Comparison of ENCODE assay signal across 18 cellular contexts in the genomic region with DNA sequence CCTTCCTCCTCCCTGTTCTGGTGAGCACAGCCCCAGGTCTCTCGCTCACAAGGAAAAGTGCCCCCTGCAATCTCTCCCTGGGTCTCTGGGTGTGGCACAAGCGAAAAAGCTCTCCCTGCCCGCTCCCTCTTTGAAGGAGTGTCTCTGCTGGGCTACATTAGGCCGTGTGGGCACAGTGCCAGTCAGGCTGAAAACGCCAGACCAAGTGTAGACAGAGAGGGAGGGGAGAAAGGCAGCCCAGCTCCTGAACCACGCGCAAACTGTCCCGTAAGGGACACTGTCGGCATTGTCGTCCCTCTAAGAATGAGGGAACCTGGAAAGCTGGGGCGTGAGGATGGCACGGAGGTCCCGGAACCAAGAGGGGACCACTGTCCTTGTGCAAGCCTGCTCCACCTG. TPM values are rescaled to one million over a fixed set of nuclear protein-coding genes. Genes with fewer than 3 reads are reported as not detected.
DNase-seq lines count a peak whose midpoint lies in the region; TF ChIP-seq lines count a peak whose summit lies in the region.
"Had no signal": no experiment of that assay in that cellular context is flagged by ENCODE, and none has a peak within 500 bp of the region (broad histone marks: within the 10 kb centered on the region; RNA-seq: fewer than 3 reads in every experiment).

No MANE protein-coding gene starts in this region.

- no peak for TF ChIP-seq CTCF in glutamatergic neuron (IDR thresholded peaks at IDR 0.05; ENCODE audit: partially characterized antibody, unreplicated experiment)
- TF ChIP-seq CTCF in testis (IDR thresholded peaks at IDR 0.05): no peak
- no peak for TF ChIP-seq CTCF in A673 (conservative IDR thresholded peaks at IDR 0.05; ENCODE audit: low read depth, low read length)

- H3K27me3 Mint-ChIP-seq in glutamatergic neuron (ENCODE audit: unreplicated experiment): peaks cover 4% of the 10 kb centered on the region
- H3K27me3 Mint-ChIP-seq: activated naive CD4-positive, alpha-beta T cell treated with anti-CD3 and anti-CD28 coated beads, Interleukin-2, amount 50 U/mL, for 24 hours; B cell; stimulated activated naive CD8-positive, alpha-beta T cell treated with anti-CD3 and anti-CD28 coated beads, Interleukin-15, amount 100 ng/mL, for 72 hours had no signal

- H3K4me1 ChIP-seq in testis: peaks cover 41% of the 10 kb centered on the region
- H3K4me1 ChIP-seq in A673 (ENCODE audit: insufficient read depth, low read length, poor library complexity, severe bottlenecking): peaks cover 14% of the 10 kb centered on the region

- no peak for TF ChIP-seq POLR2A in testis (IDR thresholded peaks at IDR 0.05)

- no peak overlapping the region for H3K4me3 ChIP-seq in testis
- H3K4me3 ChIP-seq in A673 (ENCODE audit: low read depth, low read length, poor library complexity, severe bottlenecking): no peak overlapping the region
- H3K4me3 ChIP-seq: breast epithelium, pancreas, SJCRH30 had no signal

- no peak overlapping the region for H3K27ac ChIP-seq in testis
- no peak overlapping the region for H3K27ac ChIP-seq in A673 (ENCODE audit: low read depth, low read length, poor library complexity, severe bottlenecking)
- H3K27ac ChIP-seq: breast epithelium, pancreas, SJCRH30 had no signal

- no peak overlapping the region for H3K4me3 Mint-ChIP-seq in glutamatergic neuron (ENCODE audit: unreplicated experiment)
- H3K4me3 Mint-ChIP-seq: activated naive CD4-positive, alpha-beta T cell treated with anti-CD3 and anti-CD28 coated beads, Interleukin-2, amount 50 U/mL, for 24 hours; B cell; stimulated activated naive CD8-positive, alpha-beta T cell treated with anti-CD3 and anti-CD28 coated beads, Interleukin-15, amount 100 ng/mL, for 72 hours; T-helper 2 cell treated with Interferon-gamma antibody and Interleukin-4, amounts not matched to agents 5 μg/mL and 100 μg/mL, for 36 hours had no signal

- H3K4me1 Mint-ChIP-seq in glutamatergic neuron (ENCODE audit: low read depth, unreplicated experiment): peaks cover 22% of the 10 kb centered on the region

- H3K36me3 Mint-ChIP-seq in glutamatergic neuron (ENCODE audit: unreplicated experiment): no peaks in the 10 kb centered on the region
- H3K36me3 Mint-ChIP-seq: activated naive CD4-positive, alpha-beta T cell treated with anti-CD3 and anti-CD28 coated beads, Interleukin-2, amount 50 U/mL, for 24 hours had no signal

- no TSS peak for BruUV-seq in A673 (replicated peaks; lab: Mats Ljungman, UMichigan)

- no peak for TF ChIP-seq RAD21 in Ishikawa (IDR thresholded peaks at IDR 0.05; ENCODE audit: low read depth)

- no peaks in the 10 kb centered on the region for H3K27me3 ChIP-seq in testis
- no peaks in the 10 kb centered on the region for H3K27me3 ChIP-seq in A673 (replicated peaks; ENCODE audit: insufficient read depth, low read depth, low read length, poor library complexity)
- H3K27me3 ChIP-seq: breast epithelium, pancreas, SJCRH30 had no signal

- CTCF ChIA-PET in A673 (lab: Charles Lee): no interaction called here

- H3K27ac Mint-ChIP-seq in glutamatergic neuron (ENCODE audit: unreplicated experiment): no peak overlapping the region
- H3K27ac Mint-ChIP-seq: activated naive CD4-positive, alpha-beta T cell treated with anti-CD3 and anti-CD28 coated beads, Interleukin-2, amount 50 U/mL, for 24 hours; B cell; stimulated activated naive CD8-positive, alpha-beta T cell treated with anti-CD3 and anti-CD28 coated beads, Interleukin-15, amount 100 ng/mL, for 72 hours; T-helper 2 cell treated with Interferon-gamma antibody and Interleukin-4, amounts not matched to agents 5 μg/mL and 100 μg/mL, for 36 hours had no signal

- 79 to 84% methylated on average over 13 of the region's 13 CpGs for WGBS in testis, 2 donors

- DNase-seq in glutamatergic neuron: peak; percentile 10
- peak; percentile 46 for DNase-seq in mucosa of gallbladder (ENCODE audit: low spot score)
- DNase-seq in testis: peak; percentile 67
- DNase-seq in epidermal melanocyte (ENCODE audit: insufficient read length, low spot score): no peak
- DNase-seq in NCI-H82 (lab: John Stamatoyannopoulos, UW): no peak
- no peak for DNase-seq in A673 (ENCODE audit: low spot score)
- DNase-seq in activated CD4-positive, alpha-beta T cell treated with anti-CD3 and anti-CD28 coated beads, Interleukin-2, amount 50 U/mL, for 4 hours: no peak
- DNase-seq: foreskin fibroblast; KBM-7; NCI-H1092 treated with DMSO at 0.1 percent for 48 hours; SJCRH30; stimulated activated naive CD8-positive, alpha-beta T cell treated with anti-CD3 and anti-CD28 coated beads, Interleukin-15, amount 100 ng/mL, for 72 hours had no signal

- TF ChIP-seq EP300 in Ishikawa (IDR thresholded peaks at IDR 0.05; ENCODE audit: borderline replicate concordance): no peak

- H3K9me3 Mint-ChIP-seq in glutamatergic neuron (ENCODE audit: unreplicated experiment): peaks cover 2% of the 10 kb centered on the region
- H3K9me3 Mint-ChIP-seq: activated naive CD4-positive, alpha-beta T cell treated with anti-CD3 and anti-CD28 coated beads, Interleukin-2, amount 50 U/mL, for 24 hours; stimulated activated naive CD8-positive, alpha-beta T cell treated with anti-CD3 and anti-CD28 coated beads, Interleukin-15, amount 100 ng/mL, for 72 hours; T-helper 2 cell treated with Interferon-gamma antibody and Interleukin-4, amounts not matched to agents 5 μg/mL and 100 μg/mL, for 36 hours had no signal

- POLR2A ChIA-PET in A673 (lab: Charles Lee; ENCODE audit: low non-redundant PET): no interaction called here

- H3K9me3 ChIP-seq in testis: no peaks in the 10 kb centered on the region
- H3K9me3 ChIP-seq in A673 (ENCODE audit: low read depth, low read length, poor library complexity, severe bottlenecking): no peaks in the 10 kb centered on the region
- H3K9me3 ChIP-seq: breast epithelium, pancreas, SJCRH30 had no signal

- H3K36me3 ChIP-seq in testis (ENCODE audit: low read depth, missing control alignments) (no peaks in the 10 kb centered on the region), A673 (ENCODE audit: insufficient read depth, low read length, poor library complexity, severe bottlenecking) (no peaks in the 10 kb centered on the region)
- H3K36me3 ChIP-seq: breast epithelium, pancreas, SJCRH30 had no signal

- intact Hi-C loops in testis (cut with DNase I; ENCODE audit: low total_unique reads): no loop called here
- intact Hi-C loops in A673 (cut with micrococcal nuclease; ENCODE audit: unreplicated experiment): no loop called here

TF ChIP-seq in Ishikawa, 13 proteins besides CTCF, POLR2A, EP300 and RAD21:
- TF ChIP-seq NFIC (IDR thresholded peaks at IDR 0.05): 0 out of 2 replicates have a peak, but pooled peaks have one; percentile 39
- TF ChIP-seq, protein P1, sequence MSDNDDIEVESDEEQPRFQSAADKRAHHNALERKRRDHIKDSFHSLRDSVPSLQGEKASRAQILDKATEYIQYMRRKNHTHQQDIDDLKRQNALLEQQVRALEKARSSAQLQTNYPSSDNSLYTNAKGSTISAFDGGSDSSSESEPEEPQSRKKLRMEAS (IDR thresholded peaks at IDR 0.05): no peak

RNA-seq across cellular contexts. Expression of a gene that starts 3.9 kb away (rescaled TPM):
- total RNA-seq in glutamatergic neuron (ENCODE audit: unreplicated experiment) (0.20 TPM), mucosa of gallbladder (15.5 TPM), testis (1 to 10 TPM; 2.0 TPM), A673 (2021) (0.22 TPM in 1 of 2 replicates, not detected in the other)
- polyA plus RNA-seq in testis (ENCODE audit: insufficient read depth, low read depth, low replicate concordance): 1.9 TPM

RNA-seq across cellular contexts. Expression of a gene that starts 29.8 kb away (rescaled TPM):
- 49.8 TPM for total RNA-seq in glutamatergic neuron (ENCODE audit: unreplicated experiment)
- total RNA-seq in mucosa of gallbladder: 110 TPM
- 10 to 100 TPM; 81.4 to 99.6 TPM for total RNA-seq in testis
- polyA plus RNA-seq in testis (ENCODE audit: insufficient read depth, low read depth, low replicate concordance): 60.0 TPM
- 30.6 and 39.0 TPM in 2 replicates for total RNA-seq in A673 (2021)

RNA-seq across cellular contexts. Expression of a gene that starts 30.0 kb away (rescaled TPM):
- total RNA-seq in glutamatergic neuron (ENCODE audit: unreplicated experiment): 115 TPM
- 65.4 TPM for total RNA-seq in mucosa of gallbladder
- total RNA-seq in testis: 10 to 100 TPM; 86.9 to 95.9 TPM
- polyA plus RNA-seq in testis (ENCODE audit: insufficient read depth, low read depth, low replicate concordance): 78.4 TPM
- total RNA-seq in A673 (2021): 98.1 and 114 TPM in 2 replicates

RNA-seq across cellular contexts. Expression of a gene that starts 49.5 kb away (rescaled TPM):
- 82.6 TPM for total RNA-seq in glutamatergic neuron (ENCODE audit: unreplicated experiment)
- 434 TPM for total RNA-seq in mucosa of gallbladder
- total RNA-seq in testis: 100 to 1,000 TPM; 139 to 142 TPM
- 70.4 TPM for polyA plus RNA-seq in testis (ENCODE audit: insufficient read depth, low read depth, low replicate concordance)
- total RNA-seq in A673 (2021): 9.3 and 14.7 TPM in 2 replicates

Comparison
In these comparisons a context has a peak if more than half of its experiments do, and no peak if none do; other contexts are left out.
1. DNase-seq: peak in glutamatergic neuron (single experiment), mucosa of gallbladder (single experiment) and testis (single experiment); none in epidermal melanocyte (single experiment), NCI-H82 (single experiment), A673 (single experiment) and activated CD4-positive, alpha-beta T cell treated with anti-CD3 and anti-CD28 coated beads, Interleukin-2, amount 50 U/mL, for 4 hours (0 of 2).